ENCODE assay signal across 8 cellular contexts in genomic region chr22:19631899-19632670, GRCh38.
DNase-seq lines count a peak whose midpoint lies in the region; FAIRE-seq and TF ChIP-seq lines count a peak whose summit lies in the region.

No MANE protein-coding gene starts in this region.

- no peak overlapping the region for H3K14ac ChIP-seq in neuronal stem cell (ENCODE audit: low read length)

- H3K79me1 ChIP-seq in neuronal stem cell (ENCODE audit: low read depth, low read length) = no peaks in the 10 kb centered on the region

- intact Hi-C loops in activated CD4-positive, alpha-beta T cell treated with anti-CD3 and anti-CD28 coated beads, Interleukin-2, amount 10 ng/mL, durations not matched to agents 24 days and 14 days (cut with micrococcal nuclease) = loop anchor here (2.0 to 5.0 kb wide), 2 partner anchors 107 to 155 kb away; partner anchors contain the start of genes CDC45, CLDN5 and UFD1

- no peaks in the 10 kb centered on the region for H3K36me3 Mint-ChIP-seq in activated CD4-positive, alpha-beta T cell treated with anti-CD3 and anti-CD28 coated beads, Interleukin-2, amount 10 ng/mL, durations not matched to agents 24 days and 14 days (ENCODE audit: low read depth)

- TF ChIP-seq CTCF in coronary artery (IDR thresholded peaks at IDR 0.05) = no peak

- H3K4me3 ChIP-seq in coronary artery = no peak overlapping the region
- no peak overlapping the region for H3K4me3 ChIP-seq in neuronal stem cell (ENCODE audit: low read length in 2 of 2)

- H3K4me2 ChIP-seq in neuronal stem cell (ENCODE audit: insufficient read depth, low read length, poor library complexity, severe bottlenecking) = no peak overlapping the region

- DNase-seq in activated CD4-positive, alpha-beta T cell treated with anti-CD3 and anti-CD28 coated beads, Interleukin-2, amount 10 ng/mL, durations not matched to agents 24 days and 14 days = peak; percentile 63
- no peak for DNase-seq in activated CD4-positive, alpha-beta T cell treated with anti-CD3 and anti-CD28 coated beads for 4 hours
- DNase-seq in NCI-H1694 treated with DMSO at 0.1 percent for 48 hours (lab: John Stamatoyannopoulos, UW) = peak; percentile 50
- DNase-seq in coronary artery (ENCODE audit: low spot score) = peak; percentile 56
- DNase-seq in neuronal stem cell (ENCODE audit: low spot score) = peak; percentile 31
- DNase-seq in frontal cortex (ENCODE audit: low spot score in 2 of 2) = no peak
- no peak for DNase-seq in H54 (ENCODE audit: insufficient read length, low spot score)
- DNase-seq in stimulated activated CD4-positive, alpha-beta T cell treated with anti-CD3 and anti-CD28 coated beads, Interleukin-4, amount 100 ng/mL, for 1 hour = no peak

- H3K27me3 ChIP-seq in neuronal stem cell (ENCODE audit: control insufficient read depth in 3 of 3, insufficient read depth in 3 of 3, low read depth in 1 of 3, low read length in 3 of 3) = peaks cover 0 to 4% (median 4%) of the 10 kb centered on the region in 3 experiments

- H3K4ac ChIP-seq in neuronal stem cell (ENCODE audit: low read length) = no peak overlapping the region

- peaks cover 5% of the 10 kb centered on the region for H3K27me3 Mint-ChIP-seq in activated CD4-positive, alpha-beta T cell treated with anti-CD3 and anti-CD28 coated beads, Interleukin-2, amount 10 ng/mL, durations not matched to agents 24 days and 14 days

- no peak overlapping the region for H2AK5ac ChIP-seq in neuronal stem cell (ENCODE audit: low read depth, low read length)

- no peak overlapping the region for H3K18ac ChIP-seq in neuronal stem cell (ENCODE audit: low read length)

- TF ChIP-seq POLR2A in H54 (IDR thresholded peaks at IDR 0.05; ENCODE audit: low read depth, low read length) = no peak

- no peaks in the 10 kb centered on the region for H3K4me1 ChIP-seq in neuronal stem cell (ENCODE audit: control insufficient read depth in 2 of 2, insufficient read depth in 1 of 2, low read depth in 1 of 2, low read length in 2 of 2)

- peak overlapping the region; percentile 68 for H3K23ac ChIP-seq in neuronal stem cell (ENCODE audit: low read depth, low read length, poor library complexity)

- H3K9me3 ChIP-seq in neuronal stem cell (replicated peaks in 1 of 2; ENCODE audit: control insufficient read depth in 2 of 2, insufficient read depth in 1 of 2, low read depth in 1 of 2, low read length in 2 of 2) = no peaks in the 10 kb centered on the region

- no peaks in the 10 kb centered on the region for H3K36me3 ChIP-seq in neuronal stem cell (replicated peaks in 1 of 2; ENCODE audit: control insufficient read depth in 2 of 2, insufficient read depth in 2 of 2, low read length in 2 of 2)

- FAIRE-seq in frontal cortex (lab: Jason Lieb, UNC) = no peak
- FAIRE-seq in H54 (lab: Jason Lieb, UNC) = no peak

- no peak overlapping the region for H2BK15ac ChIP-seq in neuronal stem cell (ENCODE audit: low read length)

- WGBS in neuronal stem cell (ENCODE audit: extremely low coverage in 2 of 2, insufficient read length in 2 of 2, insufficient replicate concordance in 1 of 2), 2 donors = no CpG with 5 or more reads among the region's 19 CpGs

- no peak overlapping the region for H2BK12ac ChIP-seq in neuronal stem cell (ENCODE audit: low read length)

- peaks cover 2% of the 10 kb centered on the region for H3K4me1 Mint-ChIP-seq in activated CD4-positive, alpha-beta T cell treated with anti-CD3 and anti-CD28 coated beads, Interleukin-2, amount 10 ng/mL, durations not matched to agents 24 days and 14 days

- H4K8ac ChIP-seq in neuronal stem cell (ENCODE audit: low read depth, low read length) = no peak overlapping the region

- H3K27ac Mint-ChIP-seq in activated CD4-positive, alpha-beta T cell treated with anti-CD3 and anti-CD28 coated beads, Interleukin-2, amount 10 ng/mL, durations not matched to agents 24 days and 14 days = no peak overlapping the region

- H2AFZ ChIP-seq in neuronal stem cell (ENCODE audit: low read length) = peak overlapping the region; percentile 63

- H3K4me3 Mint-ChIP-seq in activated CD4-positive, alpha-beta T cell treated with anti-CD3 and anti-CD28 coated beads, Interleukin-2, amount 10 ng/mL, durations not matched to agents 24 days and 14 days = no peak overlapping the region

- H4K91ac ChIP-seq in neuronal stem cell (ENCODE audit: low read depth, low read length, poor library complexity) = no peak overlapping the region

- no peak overlapping the region for H3K27ac ChIP-seq in coronary artery
- H3K27ac ChIP-seq in neuronal stem cell (replicated peaks; ENCODE audit: low read length) = no peak overlapping the region

- no peak overlapping the region for H2BK120ac ChIP-seq in neuronal stem cell (ENCODE audit: low read depth, low read length)

- H3K9me3 Mint-ChIP-seq in activated CD4-positive, alpha-beta T cell treated with anti-CD3 and anti-CD28 coated beads, Interleukin-2, amount 10 ng/mL, durations not matched to agents 24 days and 14 days = no peaks in the 10 kb centered on the region

- no peak overlapping the region for H2BK5ac ChIP-seq in neuronal stem cell (ENCODE audit: low read length)

- H3K9ac ChIP-seq in neuronal stem cell (ENCODE audit: low read depth, low read length, poor library complexity) = no peak overlapping the region

Comparison
In these comparisons a context has a peak if more than half of its experiments do, and no peak if none do; other contexts are left out.
1. DNase-seq: peak in activated CD4-positive, alpha-beta T cell treated with anti-CD3 and anti-CD28 coated beads, Interleukin-2, amount 10 ng/mL, durations not matched to agents 24 days and 14 days (single experiment), NCI-H1694 treated with DMSO at 0.1 percent for 48 hours (single experiment), coronary artery (single experiment) and neuronal stem cell (single experiment); none in activated CD4-positive, alpha-beta T cell treated with anti-CD3 and anti-CD28 coated beads for 4 hours (0 of 2), frontal cortex (0 of 2), H54 (single experiment) and stimulated activated CD4-positive, alpha-beta T cell treated with anti-CD3 and anti-CD28 coated beads, Interleukin-4, amount 100 ng/mL, for 1 hour (single experiment).